ENCODE assay signal across 8 cellular contexts in genomic region chrX:153724252-153725038, GRCh38. TPM values are rescaled to one million over a fixed set of nuclear protein-coding genes. Genes with fewer than 3 reads are reported as not detected.
DNase-seq lines count a peak whose midpoint lies in the region; ATAC-seq and TF ChIP-seq lines count a peak whose summit lies in the region.

Gene ABCD1 (plus strand): TSS chrX:153724856. CDS start chrX:153725267, 411 bp downstream.
Gene BCAP31 (minus strand): TSS chrX:153724387. CDS start chrX:153723244, 1,143 bp downstream.

- H3K27me3 ChIP-seq in HUES6 (ENCODE audit: control insufficient read depth, insufficient read depth, low read length) (no peaks in the 10 kb centered on the region), mucosa of rectum (ENCODE audit: control insufficient read depth in 2 of 2, insufficient read depth in 2 of 2, low read length in 2 of 2) (no peaks in the 10 kb centered on the region)

- H3K4me1 ChIP-seq in HUES6 (ENCODE audit: control insufficient read depth, insufficient read depth, low read length) (peaks cover 39% of the 10 kb centered on the region), mucosa of rectum (ENCODE audit: control insufficient read depth in 2 of 2, insufficient read depth in 2 of 2, low read length in 2 of 2) (peaks cover 40 to 42% of the 10 kb centered on the region in 2 donors)

- TF ChIP-seq CTCF in epithelial cell of proximal tubule (conservative IDR thresholded peaks at IDR 0.05; ENCODE audit: low read depth, low read length), result no peak

- H3K36me3 ChIP-seq in HUES6 (ENCODE audit: control insufficient read depth, insufficient read depth, low read length) (peaks cover 29% of the 10 kb centered on the region), mucosa of rectum (ENCODE audit: control insufficient read depth in 2 of 2, insufficient read depth in 2 of 2, low read length in 2 of 2) (peaks cover 8 to 13% of the 10 kb centered on the region in 2 donors)

- H3K4me3 ChIP-seq in HUES6 (ENCODE audit: low read depth, low read length) (peak within 1 kb of the TSS; percentile 66), epithelial cell of proximal tubule (ENCODE audit: low read depth, low read length) (peak within 1 kb of the TSS; percentile 73), mucosa of rectum (ENCODE audit: low read length in 2 of 2) (peak within 1 kb of the TSS; percentile 67 to 74)

- peak within 1 kb of the TSS; percentile 86 for H3K9ac ChIP-seq in HUES6 (ENCODE audit: low read length)
- H3K9ac ChIP-seq in mucosa of rectum (ENCODE audit: low read depth in 1 of 2, low read length in 2 of 2), result peak within 1 kb of the TSS; percentile 78 to 79

- DNase-seq in Caki2 (ENCODE audit: low read depth), result peak; percentile 89
- peak; percentile 98 for DNase-seq in OCI-M1 (lab: John Stamatoyannopoulos, UW)
- DNase-seq in activated T-cell treated with anti-CD3 and anti-CD28 coated beads for 4 hours, result peak; percentile 80
- no peak for DNase-seq in epithelial cell of proximal tubule (ENCODE audit: low read depth)
- DNase-seq in stimulated activated CD8-positive, alpha-beta memory T cell treated with anti-CD3 and anti-CD28 coated beads, Interleukin-4, amount 100 ng/mL, for 24 hours (ENCODE audit: low read depth), result peak; percentile 77

- H3K27ac ChIP-seq in HUES6 (ENCODE audit: low read depth, low read length) (peak within 1 kb of the TSS; percentile 86; the same call in 1 of the 2 replicates), mucosa of rectum (ENCODE audit: low read depth in 2 of 2, low read length in 2 of 2) (peak within 1 kb of the TSS; percentile 87 to 92)

- peak; percentile 54 for ATAC-seq in GM21390 (IDR thresholded peaks at IDR 0.05; ENCODE audit: unreplicated experiment)

- H3K9me3 ChIP-seq in HUES6 (ENCODE audit: control insufficient read depth, insufficient read depth, low read depth, low read length) (peaks cover 19% of the 10 kb centered on the region; the same call in 1 of the 2 replicates), mucosa of rectum (ENCODE audit: control insufficient read depth in 2 of 2, low read length in 2 of 2) (no peaks in the 10 kb centered on the region)

- in situ Hi-C loops in Caki2 (cut with HindIII; ENCODE audit: low pct_unique_long_range_greater_than_20kb, low sequenced_read_pairs), result no loop called here

RNA-seq across cellular contexts. Expression of gene ABCD1, which starts in this region (rescaled TPM):
- total RNA-seq in Caki2 (2014; rRNA removed; shearing (Covaris generic); ENCODE audit: low replicate concordance), result 7.3 and 19.3 TPM in 2 replicates
- 8.2 and 12.6 TPM in 2 replicates for total RNA-seq in epithelial cell of proximal tubule

RNA-seq across cellular contexts. Expression of gene BCAP31, which starts in this region (rescaled TPM):
- total RNA-seq in Caki2 (2014; rRNA removed; shearing (Covaris generic); ENCODE audit: low replicate concordance), result 307 TPM in 2 replicates
- total RNA-seq in epithelial cell of proximal tubule, result 155 and 163 TPM in 2 replicates
